Comparison of ENCODE assay signal across 14 cellular contexts in genomic region chr1:194658090-194658439, GRCh38.
A peak's percentile ranks its signal among the peaks of the same experiment; 100 is the strongest.
DNase-seq lines count a peak whose midpoint lies in the region; ATAC-seq, FAIRE-seq and TF ChIP-seq lines count a peak whose summit lies in the region.
"Had no signal": no experiment of that assay in that cellular context is flagged by ENCODE, and none has a peak within 500 bp of the region (broad histone marks: within the 10 kb centered on the region; RNA-seq: fewer than 3 reads in every experiment).

No MANE protein-coding gene starts in this region.

- no peaks in the 10 kb centered on the region for H3K4me1 Mint-ChIP-seq in activated CD4-positive, alpha-beta T cell treated with anti-CD3 and anti-CD28 coated beads for 36 hours

- no peaks in the 10 kb centered on the region for H3K9me3 ChIP-seq in small intestine (ENCODE audit: control insufficient read depth, low read depth)
- H3K9me3 ChIP-seq in right cardiac atrium (ENCODE audit: control insufficient read depth, low read length) = no peaks in the 10 kb centered on the region
- peaks cover 0 to 5% (median 0%) of the 10 kb centered on the region in 11 donors for H3K9me3 ChIP-seq in heart right ventricle
- H3K9me3 ChIP-seq: gastrocnemius medialis, upper lobe of left lung had no signal

- no peaks in the 10 kb centered on the region for H3K27me3 ChIP-seq in brain microvascular endothelial cell (replicated peaks)
- no peaks in the 10 kb centered on the region for H3K27me3 ChIP-seq in small intestine (ENCODE audit: control insufficient read depth in 2 of 2, insufficient read depth in 2 of 2, low read length in 2 of 2)
- H3K27me3 ChIP-seq in right cardiac atrium (ENCODE audit: control insufficient read depth, insufficient read depth) = no peaks in the 10 kb centered on the region
- no peaks in the 10 kb centered on the region for H3K27me3 ChIP-seq in heart right ventricle
- H3K27me3 ChIP-seq: gastrocnemius medialis, upper lobe of left lung had no signal

- intact Hi-C loops in activated CD4-positive, alpha-beta T cell treated with anti-CD3 and anti-CD28 coated beads for 36 hours (cut with DNase I, micrococcal nuclease) = no loop called here
- intact Hi-C loops in right cardiac atrium (cut with DNase I) = no loop called here
- intact Hi-C loops in heart right ventricle (cut with DNase I) = no loop called here

- POLR2A ChIA-PET in activated CD4-positive, alpha-beta T cell treated with anti-CD3 and anti-CD28 coated beads for 36 hours (lab: Charles Lee) = no interaction called here

- H3K27me3 Mint-ChIP-seq in activated CD4-positive, alpha-beta T cell treated with anti-CD3 and anti-CD28 coated beads for 36 hours = no peaks in the 10 kb centered on the region

- peak; percentile 23 for ATAC-seq in activated CD4-positive, alpha-beta T cell treated with anti-CD3 and anti-CD28 coated beads for 36 hours
- ATAC-seq in right cardiac atrium = no peak
- no peak for ATAC-seq in heart right ventricle
- ATAC-seq in HG03457 (IDR thresholded peaks at IDR 0.05; ENCODE audit: unreplicated experiment) = no peak
- ATAC-seq: gastrocnemius medialis had no signal

- no peak for FAIRE-seq in small intestine (lab: Jason Lieb, UNC)

- no peak overlapping the region for H3K27ac Mint-ChIP-seq in activated CD4-positive, alpha-beta T cell treated with anti-CD3 and anti-CD28 coated beads for 36 hours
- H3K27ac Mint-ChIP-seq: activated T-helper 1 cell treated with anti-CD3 and anti-CD28 coated beads, Interleukin-12 subunit alpha, Interleukin-12 subunit beta, Interleukin-2, Interleukin-4 antibody, amounts not matched to agents 30 ng/mL and 10 ng/mL and 1 ng/mL, durations not matched to agents 14 hours and 24 hours and 36 hours had no signal

- DNase-seq in activated CD4-positive, alpha-beta T cell treated with anti-CD3 and anti-CD28 coated beads for 36 hours = no peak
- no peak for DNase-seq in activated CD4-positive, alpha-beta T cell treated with anti-CD3 and anti-CD28 coated beads, Interleukin-2, amount 50 U/mL, for 48 hours
- DNase-seq in NCI-H226 = peak; percentile 61
- DNase-seq in brain microvascular endothelial cell = peak; percentile 40
- DNase-seq in small intestine = no peak
- DNase-seq in right cardiac atrium = no peak
- DNase-seq in heart right ventricle = no peak
- DNase-seq: gastrocnemius medialis, GOT3, WERI-Rb-1 had no signal

- H3K4me3 Mint-ChIP-seq in activated CD4-positive, alpha-beta T cell treated with anti-CD3 and anti-CD28 coated beads for 36 hours = no peak overlapping the region
- H3K4me3 Mint-ChIP-seq: activated T-helper 1 cell treated with anti-CD3 and anti-CD28 coated beads, Interleukin-12 subunit alpha, Interleukin-12 subunit beta, Interleukin-2, Interleukin-4 antibody, amounts not matched to agents 30 ng/mL and 10 ng/mL and 1 ng/mL, durations not matched to agents 14 hours and 24 hours and 36 hours had no signal

- TF ChIP-seq CTCF in brain microvascular endothelial cell (IDR thresholded peaks at IDR 0.05; ENCODE audit: low read depth, low read length, missing control alignments) (no peak), heart right ventricle (IDR thresholded peaks at IDR 0.05) (no peak)

- H3K36me3 Mint-ChIP-seq in activated CD4-positive, alpha-beta T cell treated with anti-CD3 and anti-CD28 coated beads for 36 hours (ENCODE audit: low read depth) = no peaks in the 10 kb centered on the region

- 67 to 80% (median 75%) methylated on average over 1 of the region's 1 CpG for WGBS in small intestine, 3 donors
- 95% methylated on average over 1 of the region's 1 CpG for WGBS in right cardiac atrium
- 85 to 90% methylated on average over 1 of the region's 1 CpG for WGBS in heart right ventricle, 2 donors

- CTCF ChIA-PET in activated CD4-positive, alpha-beta T cell treated with anti-CD3 and anti-CD28 coated beads for 36 hours (lab: Charles Lee) = no interaction called here

- H3K27ac ChIP-seq in brain microvascular endothelial cell (no peak overlapping the region), small intestine (ENCODE audit: low read depth in 1 of 2, low read length in 1 of 2) (no peak overlapping the region), right cardiac atrium (ENCODE audit: low read length) (no peak overlapping the region), heart right ventricle (no peak overlapping the region)
- H3K27ac ChIP-seq: gastrocnemius medialis, parathyroid adenoma, upper lobe of left lung, WERI-Rb-1 had no signal

- peaks cover 4% of the 10 kb centered on the region for H3K9me3 Mint-ChIP-seq in activated CD4-positive, alpha-beta T cell treated with anti-CD3 and anti-CD28 coated beads for 36 hours (ENCODE audit: low read depth)
- H3K9me3 Mint-ChIP-seq: activated T-helper 1 cell treated with anti-CD3 and anti-CD28 coated beads, Interleukin-12 subunit alpha, Interleukin-12 subunit beta, Interleukin-2, Interleukin-4 antibody, amounts not matched to agents 30 ng/mL and 10 ng/mL and 1 ng/mL, durations not matched to agents 14 hours and 24 hours and 36 hours had no signal

- H3K4me3 ChIP-seq in brain microvascular endothelial cell (ENCODE audit: low read depth, low read length) (no peak overlapping the region), small intestine (ENCODE audit: low read depth in 1 of 2, low read length in 2 of 2) (no peak overlapping the region), right cardiac atrium (ENCODE audit: low read length) (no peak overlapping the region), heart right ventricle (no peak overlapping the region)
- H3K4me3 ChIP-seq: gastrocnemius medialis, upper lobe of left lung had no signal

- in situ Hi-C loops in brain microvascular endothelial cell (cut with HindIII; ENCODE audit: low pct_ligation_motif_present, low sequenced_read_pairs) = no loop called here

- H3K4me1 ChIP-seq in small intestine (ENCODE audit: control insufficient read depth in 2 of 2, insufficient read depth in 1 of 2, low read depth in 1 of 2, low read length in 1 of 2) (no peaks in the 10 kb centered on the region), right cardiac atrium (ENCODE audit: control insufficient read depth, insufficient read depth, low read length) (no peaks in the 10 kb centered on the region), heart right ventricle (no peaks in the 10 kb centered on the region)
- H3K4me1 ChIP-seq: gastrocnemius medialis, parathyroid adenoma, upper lobe of left lung had no signal

- H3K36me3 ChIP-seq in brain microvascular endothelial cell (replicated peaks) = no peaks in the 10 kb centered on the region
- no peaks in the 10 kb centered on the region for H3K36me3 ChIP-seq in small intestine (ENCODE audit: control insufficient read depth in 2 of 2, insufficient read depth in 2 of 2, low read length in 2 of 2)
- H3K36me3 ChIP-seq in heart right ventricle = no peaks in the 10 kb centered on the region
- H3K36me3 ChIP-seq: gastrocnemius medialis, upper lobe of left lung, WERI-Rb-1 had no signal

Comparison
In these comparisons a context has a peak if more than half of its experiments do, and no peak if none do; other contexts are left out.
1. DNase-seq: peak in NCI-H226 (single experiment) and brain microvascular endothelial cell (single experiment); none in activated CD4-positive, alpha-beta T cell treated with anti-CD3 and anti-CD28 coated beads for 36 hours (single experiment), activated CD4-positive, alpha-beta T cell treated with anti-CD3 and anti-CD28 coated beads, Interleukin-2, amount 50 U/mL, for 48 hours (0 of 2), small intestine (single experiment), right cardiac atrium (0 of 3) and heart right ventricle (0 of 2).